ENCODE assay signal across 21 cellular contexts in the genomic region with DNA sequence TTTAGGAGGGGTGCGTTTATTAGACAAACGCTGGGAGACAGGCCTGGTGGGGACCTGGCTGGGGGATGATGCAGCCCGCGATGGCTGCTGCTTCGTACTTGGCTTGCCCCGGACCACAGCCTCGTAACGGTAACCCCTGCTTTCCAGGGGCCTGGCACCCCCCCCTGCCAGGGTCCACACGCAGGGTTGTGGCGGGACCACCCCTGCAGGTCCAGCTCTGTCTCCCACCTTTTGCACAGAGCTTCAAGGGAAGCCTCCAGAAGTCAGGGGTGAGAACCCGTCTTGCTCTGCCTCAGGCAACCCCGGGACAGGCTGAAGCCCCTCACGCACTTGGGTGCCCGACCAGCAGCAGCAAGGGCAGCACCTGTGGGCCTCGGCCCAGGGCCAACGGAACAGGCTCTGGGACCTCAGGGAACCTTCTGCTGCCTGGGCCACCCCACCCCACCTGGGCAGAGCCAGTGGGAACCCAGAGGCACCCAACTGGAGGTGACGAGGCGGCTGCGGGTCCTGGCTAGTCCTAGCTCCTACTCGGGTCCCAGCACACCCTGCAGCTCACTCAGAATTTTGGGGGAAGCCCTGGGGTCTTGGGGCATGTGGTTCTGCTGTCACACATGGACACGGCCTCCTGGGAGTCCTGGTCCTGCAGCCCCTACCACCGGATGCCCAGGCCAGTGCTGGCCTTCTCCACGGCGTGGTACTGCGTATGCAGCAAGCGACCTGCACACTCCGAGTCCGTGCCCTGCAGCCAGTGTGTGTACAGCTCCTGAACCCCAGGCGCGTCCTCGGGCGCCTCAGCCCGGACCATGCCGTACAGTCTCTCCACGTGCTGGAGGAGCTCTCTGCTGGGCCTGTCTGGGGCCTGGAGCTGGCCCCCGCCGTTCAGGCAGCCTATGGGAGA. TPM values are rescaled to one million over a fixed set of nuclear protein-coding genes. Genes with fewer than 3 reads are reported as not detected.
DNase-seq lines count a peak whose midpoint lies in the region; ATAC-seq, FAIRE-seq and TF ChIP-seq lines count a peak whose summit lies in the region.
"Had no signal": no experiment of that assay in that cellular context is flagged by ENCODE, and none has a peak within 500 bp of the region (broad histone marks: within the 10 kb centered on the region; RNA-seq: fewer than 3 reads in every experiment).

No MANE protein-coding gene starts in this region.

- H3K9me3 ChIP-seq in HCT116 (ENCODE audit: control insufficient read depth in 1 of 2, insufficient read depth in 1 of 2, low read depth in 1 of 2, low read length in 2 of 2) (no peaks in the 10 kb centered on the region), pancreas (no peaks in the 10 kb centered on the region), A673 (ENCODE audit: low read depth, low read length, poor library complexity, severe bottlenecking) (no peaks in the 10 kb centered on the region)
- H3K9me3 ChIP-seq: breast epithelium, heart right ventricle, left lung, SJCRH30, thoracic aorta had no signal

- TF ChIP-seq RAD21 in HCT116 (IDR thresholded peaks at IDR 0.05; ENCODE audit: low read depth), result no peak

- intact Hi-C loops in HCT116 (cut with micrococcal nuclease), result no loop called here
- intact Hi-C loops in pancreas (cut with DNase I), result no loop called here
- intact Hi-C loops in A673 (cut with micrococcal nuclease; ENCODE audit: unreplicated experiment), result no loop called here

- peak overlapping the region; percentile 80 to 89; a peak in 3 of 4 replicates for H3K4me3 ChIP-seq in HCT116 (replicated peaks in 1 of 2; ENCODE audit: low read depth in 1 of 2, low read length in 2 of 2)
- H3K4me3 ChIP-seq in pancreas, result no peak overlapping the region
- no peak overlapping the region for H3K4me3 ChIP-seq in A673 (ENCODE audit: low read depth, low read length, poor library complexity, severe bottlenecking)
- H3K4me3 ChIP-seq: breast epithelium, heart right ventricle, left lung, SJCRH30, thoracic aorta had no signal

- H4K20me1 ChIP-seq in HCT116 (ENCODE audit: insufficient read depth), result no peaks in the 10 kb centered on the region

- peak; percentile 19 to 27 for DNase-seq in activated T-cell treated with anti-CD3 and anti-CD28 coated beads, Interleukin-2, amount 50 U/mL, for 48 hours
- DNase-seq in activated T-cell treated with anti-CD3 and anti-CD28 coated beads, Interleukin-2, amount 50 U/mL, for 1 hour, result no peak
- DNase-seq in HCT116 (ENCODE audit: low read depth, low spot score), result no peak
- DNase-seq in pancreas, result peak in 4 of 6 donors; percentile 19 to 84 (median 42)
- no peak for DNase-seq in NCI-H1417 treated with DMSO at 0.1 percent for 48 hours (lab: John Stamatoyannopoulos, UW)
- DNase-seq in A673 (ENCODE audit: low spot score), result no peak
- no peak for DNase-seq in foreskin melanocyte
- DNase-seq: activated CD4-positive, CD25-positive, alpha-beta regulatory T cell; activated CD8-positive, alpha-beta memory T cell treated with anti-CD3 and anti-CD28 coated beads for 24 hours; CD4-positive, CD25-positive, alpha-beta regulatory T cell; cortex of kidney; GF-D8; heart right ventricle; NCI-H1694 had no signal

- H3K4me2 ChIP-seq in HCT116 (ENCODE audit: low read length), result peak overlapping the region; percentile 99

- TF ChIP-seq CTCF in HCT116 (IDR thresholded peaks at IDR 0.05 in 2 of 3, conservative IDR thresholded peaks at IDR 0.05 in 1 of 3; ENCODE audit: borderline replicate concordance in 1 of 3, insufficient read depth in 1 of 3, low read depth in 2 of 3, low read length in 2 of 3), result no peak
- no peak for TF ChIP-seq CTCF in VCaP (conservative IDR thresholded peaks at IDR 0.05)
- no peak for TF ChIP-seq CTCF in pancreas (IDR thresholded peaks at IDR 0.05)
- no peak for TF ChIP-seq CTCF in A673 (conservative IDR thresholded peaks at IDR 0.05; ENCODE audit: low read depth, low read length)

- peak overlapping the region; percentile 98; the same call in 1 of the 2 replicates for H3K9ac ChIP-seq in HCT116 (ENCODE audit: low read length)

- CTCF ChIA-PET in HCT116 (lab: Charles Lee) (interaction anchor here (3.0 kb wide), 1 partner anchor 11 kb away, joined by 9 read pairs; the partner anchor contains the start of gene CIAO3), A673 (lab: Charles Lee) (interaction anchor here (0.8 kb wide), 1 partner anchor 18 kb away, joined by 3 read pairs; no protein-coding TSS in a partner anchor)

- H3K27ac ChIP-seq in HCT116 (ENCODE audit: low read depth, low read length) (peak overlapping the region; percentile 95), VCaP (peak overlapping the region; percentile 90; the same call in 1 of the 2 replicates), pancreas (no peak overlapping the region), A673 (ENCODE audit: low read depth, low read length, poor library complexity, severe bottlenecking) (no peak overlapping the region)
- H3K27ac ChIP-seq: breast epithelium, heart right ventricle, left lung, SJCRH30, thoracic aorta had no signal

- H3K27me3 ChIP-seq in HCT116 (ENCODE audit: insufficient read depth, low read length), result no peaks in the 10 kb centered on the region
- H3K27me3 ChIP-seq in pancreas, result no peaks in the 10 kb centered on the region
- H3K27me3 ChIP-seq in A673 (replicated peaks; ENCODE audit: insufficient read depth, low read depth, low read length, poor library complexity), result no peaks in the 10 kb centered on the region
- H3K27me3 ChIP-seq: breast epithelium, SJCRH30 had no signal

- peaks cover 0 to 3% of the 10 kb centered on the region in 2 experiments; a peak in 2 of 4 replicates for H3K36me3 ChIP-seq in HCT116 (ENCODE audit: control insufficient read depth in 1 of 2, insufficient read depth in 2 of 2, low read length in 2 of 2)
- H3K36me3 ChIP-seq in pancreas, result peaks cover 0 to 19% (median 0%) of the 10 kb centered on the region in 3 donors
- peaks cover 7% of the 10 kb centered on the region for H3K36me3 ChIP-seq in A673 (ENCODE audit: insufficient read depth, low read length, poor library complexity, severe bottlenecking)
- H3K36me3 ChIP-seq: breast epithelium had no signal

- ATAC-seq in HCT116 (no peak), pancreas (no peak)
- ATAC-seq: left lung; natural killer cell treated with Interleukin-12 subunit alpha and Interleukin-12 subunit beta and Interleukin-15 and Interleukin-18, amount 100 ng/mL, for 72 hours; stimulated activated memory B cell treated with anti-CD40 and anti-IgM and Interleukin-4, amounts not matched to agents 10 μg/mL and 1 μg/mL and 100 μg/mL, for 72 hours had no signal

- 86 to 89% methylated on average over 37 of the region's 37 CpGs for WGBS in pancreas, 2 donors

- H3K4me1 ChIP-seq in HCT116 (ENCODE audit: control insufficient read depth in 1 of 2, insufficient read depth in 2 of 2, low read length in 2 of 2), result peaks cover 5 to 29% of the 10 kb centered on the region in 2 experiments; a peak in 3 of 4 replicates
- peaks cover 9 to 16% (median 14%) of the 10 kb centered on the region in 3 donors for H3K4me1 ChIP-seq in pancreas
- H3K4me1 ChIP-seq in A673 (ENCODE audit: insufficient read depth, low read length, poor library complexity, severe bottlenecking), result peaks cover 10% of the 10 kb centered on the region

- H3K9me2 ChIP-seq in HCT116 (ENCODE audit: insufficient read depth), result no peaks in the 10 kb centered on the region

- RAD21 ChIA-PET in HCT116 (lab: Charles Lee; ENCODE audit: low non-redundant PET in 1 of 2, low total read pairs in 2 of 2, uncharacterized antibody in 2 of 2, unreplicated experiment in 2 of 2), result no interaction called here

- no peak for TF ChIP-seq POLR2A in HCT116 (IDR thresholded peaks at IDR 0.05; ENCODE audit: borderline replicate concordance, extremely low read depth, insufficient read depth, insufficient read length)

- H3K79me2 ChIP-seq in HCT116 (ENCODE audit: insufficient read depth, low read length), result peaks cover 19% of the 10 kb centered on the region; the same call in 1 of the 2 replicates

- no peak overlapping the region for H2AFZ ChIP-seq in HCT116 (ENCODE audit: low read depth, low read length, poor library complexity, severe bottlenecking)

- no peak for FAIRE-seq in pancreas (lab: Jason Lieb, UNC)

- POLR2A ChIA-PET in HCT116 (lab: Charles Lee) (interaction anchor here (0.9 kb wide), 1 partner anchor 9 kb away, joined by 3 read pairs; the partner anchor contains the start of gene ANTKMT), A673 (lab: Charles Lee; ENCODE audit: low non-redundant PET) (no interaction called here)

- BruUV-seq in HCT116 (replicated peaks; lab: Mats Ljungman, UMichigan), result no TSS peak
- no TSS peak for BruUV-seq in A673 (replicated peaks; lab: Mats Ljungman, UMichigan)

TF ChIP-seq in HCT116, 20 proteins besides CTCF, POLR2A, EP300 and RAD21 (continues in another document):
- no peak for TF ChIP-seq ATF3 (IDR thresholded peaks at IDR 0.05)
- TF ChIP-seq POLR2AphosphoS5 (IDR thresholded peaks at IDR 0.05; ENCODE audit: low read depth, low read length), result 0 out of 2 replicates have a peak, but pooled peaks have one; percentile 13
- TF ChIP-seq ZNF274 (IDR thresholded peaks at IDR 0.05; ENCODE audit: low read depth, low read length), result no peak

RNA-seq across cellular contexts. Expression of gene HAGHL, which starts 3.1 kb away (rescaled TPM):
- total RNA-seq in HCT116 (2021; ENCODE audit: unreplicated experiment) (74.8 TPM), pancreas (1 to 10 TPM in 4 of 6 donors, under 1 TPM in 2; 0.47 to 4.6 (median 1.1) TPM), A673 (2021) (2.5 and 3.5 TPM in 2 replicates)
- polyA plus RNA-seq in HCT116 (2012), result 56.8 and 61.7 TPM in 2 replicates
- 10 to 100 TPM in 1 of 2 donors, 1 to 10 TPM in 1; 6.4 to 17.5 TPM for polyA plus RNA-seq in pancreas

RNA-seq across cellular contexts. Expression of gene CCDC78, which starts 3.8 kb away (rescaled TPM):
- total RNA-seq in HCT116 (2021; ENCODE audit: unreplicated experiment), result 22.9 TPM
- 6.8 and 7.7 TPM in 2 replicates for polyA plus RNA-seq in HCT116 (2012)
- under 1 TPM; 0.16 to 0.95 (median 0.25) TPM for total RNA-seq in pancreas
- 1 to 10 TPM; 2.1 to 7.7 TPM for polyA plus RNA-seq in pancreas
- total RNA-seq in A673 (2021), result 0.28 and 1.4 TPM in 2 replicates

RNA-seq across cellular contexts. Expression of gene ANTKMT, which starts 9.1 kb away (rescaled TPM):
- total RNA-seq in HCT116 (2021; ENCODE audit: unreplicated experiment) (65.4 TPM), pancreas (10 to 100 TPM; 12.2 to 25.5 (median 20.1) TPM), A673 (2021) (21.2 and 26.0 TPM in 2 replicates)
- 27.5 and 33.3 TPM in 2 replicates for polyA plus RNA-seq in HCT116 (2012)
- polyA plus RNA-seq in pancreas, result 10 to 100 TPM; 35.2 to 41.7 TPM

RNA-seq across cellular contexts. Expression of gene CIAO3, which starts 10.8 kb away (rescaled TPM):
- total RNA-seq in HCT116 (2021; ENCODE audit: unreplicated experiment) (32.8 TPM), pancreas (10 to 100 TPM; 11.1 to 25.4 (median 14.1) TPM), A673 (2021) (48.4 and 50.0 TPM in 2 replicates)
- 17.5 and 18.0 TPM in 2 replicates for polyA plus RNA-seq in HCT116 (2012)
- polyA plus RNA-seq in pancreas, result 10 to 100 TPM; 40.2 to 72.9 TPM

RNA-seq across cellular contexts. Expression of gene METRN, which starts 15.1 kb away (rescaled TPM):
- total RNA-seq in HCT116 (2021; ENCODE audit: unreplicated experiment) (193 TPM), pancreas (10 to 100 TPM; 27.6 to 44.9 (median 37.7) TPM), A673 (2021) (0.86 and 1.8 TPM in 2 replicates)
- 121 and 125 TPM in 2 replicates for polyA plus RNA-seq in HCT116 (2012)
- polyA plus RNA-seq in pancreas, result 10 to 100 TPM; 74.2 to 82.0 TPM

Comparison
In these comparisons a context has a peak if more than half of its experiments do, and no peak if none do; other contexts are left out.
1. DNase-seq: peak in activated T-cell treated with anti-CD3 and anti-CD28 coated beads, Interleukin-2, amount 50 U/mL, for 48 hours (2 of 2) and pancreas (4 of 6); none in activated T-cell treated with anti-CD3 and anti-CD28 coated beads, Interleukin-2, amount 50 U/mL, for 1 hour (single experiment), HCT116 (single experiment), NCI-H1417 treated with DMSO at 0.1 percent for 48 hours (single experiment), A673 (single experiment) and foreskin melanocyte (single experiment).
2. H3K27ac ChIP-seq: peak in HCT116 (single experiment) and VCaP (single experiment); none in pancreas (0 of 4) and A673 (single experiment).
3. H3K4me3 ChIP-seq: peak in HCT116 (2 of 2); none in pancreas (0 of 4) and A673 (single experiment).
4. RNA of gene HAGHL, which starts 3.1 kb away (total RNA-seq): 74.8 TPM in HCT116 (single experiment); 2.5 to 3.5 TPM in A673 and 0.47 to 4.6 TPM in pancreas; every median in the first group is over 10 times any median in the second.